24 cellular contexts compared by ENCODE assay signal in genomic region chr18:64099244-64099643, GRCh38. TPM values are rescaled to one million over a fixed set of nuclear protein-coding genes. Genes with fewer than 3 reads are reported as not detected.
DNase-seq lines count a peak whose midpoint lies in the region; ATAC-seq, FAIRE-seq and TF ChIP-seq lines count a peak whose summit lies in the region.
"Had no signal": no experiment of that assay in that cellular context is flagged by ENCODE, and none has a peak within 500 bp of the region (broad histone marks: within the 10 kb centered on the region; RNA-seq: fewer than 3 reads in every experiment).

No MANE protein-coding gene starts in this region.

- no peaks in the 10 kb centered on the region for H3K27me3 Mint-ChIP-seq in neural crest cell (ENCODE audit: low read depth)

- TF ChIP-seq CTCF in neural crest cell (conservative IDR thresholded peaks at IDR 0.05), result no peak

- DNase-seq in neural crest cell (ENCODE audit: low read depth, low spot score) (no peak), NCI-H2196 treated with DMSO at 0.1 percent for 48 hours (lab: John Stamatoyannopoulos, UW; ENCODE audit: unreplicated experiment) (no peak), frontal cortex (ENCODE audit: low spot score in 2 of 2) (no peak), NCI-H128 (lab: John Stamatoyannopoulos, UW; ENCODE audit: unreplicated experiment) (no peak), NCI-H146 treated with DMSO at 0.1 percent for 48 hours (lab: John Stamatoyannopoulos, UW; ENCODE audit: unreplicated experiment) (no peak)
- DNase-seq: activated T-cell treated with anti-CD3 and anti-CD28 coated beads, Interleukin-2, amount 50 U/mL, for 72 hours; AML-193; foreskin fibroblast; left colon; midbrain; NCI-H1694; NCI-H446; SIG-M5; tibial artery had no signal

- ATAC-seq in GM19043 (IDR thresholded peaks at IDR 0.05; ENCODE audit: low read depth, unreplicated experiment), result peak; percentile 61
- ATAC-seq in GM21786 (IDR thresholded peaks at IDR 0.05; ENCODE audit: unreplicated experiment), result peak; percentile 51
- peak; percentile 46 for ATAC-seq in HG03280 (IDR thresholded peaks at IDR 0.05; ENCODE audit: unreplicated experiment)
- ATAC-seq: activated T-cell treated with anti-CD3 and anti-CD28 coated beads, Interleukin-2, amount 50 U/mL, for 72 hours; left colon; stimulated activated memory B cell treated with anti-CD40 and anti-IgM and Interleukin-4, amounts not matched to agents 10 μg/mL and 1 μg/mL and 100 μg/mL, for 72 hours; WTC11 had no signal

- H3K36me3 Mint-ChIP-seq in neural crest cell (ENCODE audit: low read depth), result no peaks in the 10 kb centered on the region
- H3K36me3 Mint-ChIP-seq: activated naive CD8-positive, alpha-beta T cell; brain; stimulated activated memory B cell treated with anti-CD40 and anti-IgM and Interleukin-4, amounts not matched to agents 10 μg/mL and 1 μg/mL and 100 μg/mL, for 72 hours; WTC11 had no signal

- H3K9me3 Mint-ChIP-seq in neural crest cell, result no peaks in the 10 kb centered on the region
- H3K9me3 Mint-ChIP-seq: activated T-cell treated with anti-CD3 and anti-CD28 coated beads, Interleukin-2, amount 50 U/mL, for 72 hours; stimulated activated memory B cell treated with anti-CD40 and anti-IgM and Interleukin-4, amounts not matched to agents 10 μg/mL and 1 μg/mL and 100 μg/mL, for 72 hours; WTC11 had no signal

- FAIRE-seq in frontal cortex (lab: Jason Lieb, UNC), result no peak
- FAIRE-seq: HTR-8/SVneo had no signal

- H3K4me1 Mint-ChIP-seq in neural crest cell, result no peaks in the 10 kb centered on the region

- H3K4me3 Mint-ChIP-seq in neural crest cell, result no peak overlapping the region
- H3K4me3 Mint-ChIP-seq: activated naive CD8-positive, alpha-beta T cell; activated T-cell treated with anti-CD3 and anti-CD28 coated beads, Interleukin-2, amount 50 U/mL, for 72 hours; brain; stimulated activated memory B cell treated with anti-CD40 and anti-IgM and Interleukin-4, amounts not matched to agents 10 μg/mL and 1 μg/mL and 100 μg/mL, for 72 hours; WTC11 had no signal

- peak overlapping the region; percentile 93 for H3K27ac Mint-ChIP-seq in neural crest cell (ENCODE audit: unreplicated experiment)
- H3K27ac Mint-ChIP-seq: activated naive CD8-positive, alpha-beta T cell; activated T-cell treated with anti-CD3 and anti-CD28 coated beads, Interleukin-2, amount 50 U/mL, for 72 hours; brain; stimulated activated memory B cell treated with anti-CD40 and anti-IgM and Interleukin-4, amounts not matched to agents 10 μg/mL and 1 μg/mL and 100 μg/mL, for 72 hours; WTC11 had no signal

RNA-seq across cellular contexts. Expression of gene LINC00305, which starts 49.6 kb away (rescaled TPM):
- total RNA-seq in neural crest cell (not detected in 2 replicates), frontal cortex (not detected)
- total RNA-seq: activated T-cell treated with anti-CD3 and anti-CD28 coated beads, Interleukin-2, amount 50 U/mL, for 72 hours; left colon; renal cortical epithelial cell; T-helper 1 cell treated with Interleukin-12 subunit alpha and Interleukin-12 subunit beta and Interleukin-4 antibody, amounts not matched to agents 30 ng/mL and 1 ng/mL, for 36 hours; WTC11 had no signal
